Comparison of ENCODE assay signal across 8 cellular contexts in the genomic region with DNA sequence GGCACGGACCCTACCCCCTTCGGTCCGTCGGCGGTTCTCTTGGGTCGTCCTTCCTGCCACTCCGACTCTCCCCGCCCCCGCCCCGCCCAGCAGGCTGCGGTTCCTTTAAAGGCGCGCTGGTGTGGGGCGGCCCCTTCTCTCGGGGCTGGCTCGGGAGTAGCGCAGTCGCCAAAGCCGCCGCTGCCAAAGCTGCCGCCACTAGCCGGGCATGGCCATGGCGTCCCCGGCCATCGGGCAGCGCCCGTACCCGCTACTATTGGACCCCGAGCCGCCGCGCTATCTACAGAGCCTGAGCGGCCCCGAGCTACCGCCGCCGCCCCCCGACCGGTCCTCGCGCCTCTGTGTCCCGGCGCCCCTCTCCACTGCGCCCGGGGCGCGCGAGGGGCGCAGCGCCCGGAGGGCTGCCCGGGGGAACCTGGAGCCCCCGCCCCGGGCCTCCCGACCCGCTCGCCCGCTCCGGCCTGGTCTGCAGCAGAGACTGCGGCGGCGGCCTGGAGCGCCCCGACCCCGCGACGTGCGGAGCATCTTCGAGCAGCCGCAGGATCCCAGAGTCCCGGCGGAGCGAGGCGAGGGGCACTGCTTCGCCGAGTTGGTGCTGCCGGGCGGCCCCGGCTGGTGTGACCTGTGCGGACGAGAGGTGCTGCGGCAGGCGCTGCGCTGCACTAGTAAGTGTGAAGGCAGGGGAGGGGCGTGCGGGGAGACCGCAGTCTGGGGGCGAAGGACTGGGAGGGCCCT. TPM values are rescaled to one million over a fixed set of nuclear protein-coding genes. Genes with fewer than 3 reads are reported as not detected.
DNase-seq lines count a peak whose midpoint lies in the region; ATAC-seq, FAIRE-seq and TF ChIP-seq lines count a peak whose summit lies in the region.

A gene with protein sequence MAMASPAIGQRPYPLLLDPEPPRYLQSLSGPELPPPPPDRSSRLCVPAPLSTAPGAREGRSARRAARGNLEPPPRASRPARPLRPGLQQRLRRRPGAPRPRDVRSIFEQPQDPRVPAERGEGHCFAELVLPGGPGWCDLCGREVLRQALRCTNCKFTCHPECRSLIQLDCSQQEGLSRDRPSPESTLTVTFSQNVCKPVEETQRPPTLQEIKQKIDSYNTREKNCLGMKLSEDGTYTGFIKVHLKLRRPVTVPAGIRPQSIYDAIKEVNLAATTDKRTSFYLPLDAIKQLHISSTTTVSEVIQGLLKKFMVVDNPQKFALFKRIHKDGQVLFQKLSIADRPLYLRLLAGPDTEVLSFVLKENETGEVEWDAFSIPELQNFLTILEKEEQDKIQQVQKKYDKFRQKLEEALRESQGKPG (plus strand): TSS at position 137 of the 735 bp plus-strand sequence. CDS start 72 bp downstream, at position 209.

- DNase-seq in AG08396 (ENCODE audit: low spot score) (peak; percentile 90), GM19239 (ENCODE audit: insufficient read length, low spot score) (peak; percentile 78), HL-60 (ENCODE audit: low read depth in 1 of 2, low spot score in 1 of 2) (peak; percentile 41 to 67), T-helper 1 cell (peak; percentile 56 to 85 (median 70)), left ventricle myocardium superior (peak; percentile 91), retina (peak; percentile 76), GF-D8 (lab: John Stamatoyannopoulos, UW) (no peak)
- DNase-seq in activated naive CD8-positive, alpha-beta T cell treated with anti-CD3 and anti-CD28 coated beads, Interleukin-2, amount 50 U/mL, for 16 hours (ENCODE audit: low read depth, low spot score), result peak; percentile 66

- ATAC-seq in left ventricle myocardium superior, result peak; percentile 91

- intact Hi-C loops in left ventricle myocardium superior (cut with micrococcal nuclease), result no loop called here

- H3K27me3 ChIP-seq in HL-60 (ENCODE audit: insufficient read depth, poor library complexity, severe bottlenecking), result peaks cover 15% of the 10 kb centered on the region

- no peak within 1 kb of the TSS for H3K27ac ChIP-seq in HL-60 (replicated peaks)

- no peak for FAIRE-seq in GM19239 (lab: Jason Lieb, UNC)

- no peak for TF ChIP-seq CTCF in HL-60 (IDR thresholded peaks at IDR 0.05; ENCODE audit: insufficient read depth, low read length)

- peak within 1 kb of the TSS; percentile 44 for H3K4me3 ChIP-seq in HL-60 (replicated peaks; ENCODE audit: insufficient read depth, low read length)

RNA-seq across cellular contexts. Expression of the gene that starts here (rescaled TPM):
- 4.2 TPM for total RNA-seq in left ventricle myocardium superior
